In the genomic region with DNA sequence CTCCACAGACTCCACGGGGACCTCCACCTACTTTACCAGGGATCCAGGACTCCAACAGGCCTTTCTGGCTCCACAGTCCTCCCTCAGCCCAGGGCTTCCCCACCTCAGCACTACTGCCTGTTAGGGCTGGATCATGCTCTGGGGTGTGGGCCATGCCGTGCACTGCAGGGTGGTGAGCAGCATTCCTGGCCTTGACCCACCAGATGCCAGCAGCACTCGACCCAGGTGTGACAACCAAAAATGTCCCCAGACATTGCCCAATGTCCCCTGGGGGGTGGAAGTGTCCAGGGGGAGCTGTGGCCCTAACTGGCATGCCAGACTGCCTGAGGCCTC, we compare ENCODE assay signal across 1 cellular context.
TF ChIP-seq lines count a peak whose summit lies in the region.

No MANE protein-coding gene starts in this region.

TF ChIP-seq in HepG2, 621 proteins besides CTCF, POLR2A, EP300 and RAD21:
- TF ChIP-seq NFKB2 (CRISPR knock-in tag; IDR thresholded peaks at IDR 0.05; ENCODE audit: borderline replicate concordance) (no peak), ZNF256 (CRISPR knock-in tag; conservative IDR thresholded peaks at IDR 0.05) (no peak), KDM1A (CRISPR knock-in tag; IDR thresholded peaks at IDR 0.05) (no peak), THAP11 (CRISPR knock-in tag; IDR thresholded peaks at IDR 0.05) (no peak), ZNF121 (CRISPR knock-in tag; IDR thresholded peaks at IDR 0.05) (no peak), TARDBP (CRISPR knock-in tag; IDR thresholded peaks at IDR 0.05) (no peak), ZNF629 (CRISPR knock-in tag; conservative IDR thresholded peaks at IDR 0.05) (no peak), RNF2 (conservative IDR thresholded peaks at IDR 0.05; ENCODE audit: low read depth) (no peak), MATR3 (CRISPR knock-in tag; IDR thresholded peaks at IDR 0.05) (no peak), HNRNPLL (IDR thresholded peaks at IDR 0.05; ENCODE audit: low read depth, low read length, poor library complexity, severe bottlenecking) (no peak), MED1 (CRISPR knock-in tag; IDR thresholded peaks at IDR 0.05) (no peak), FOXO1 (CRISPR knock-in tag; IDR thresholded peaks at IDR 0.05) (no peak), ISX (CRISPR knock-in tag; conservative IDR thresholded peaks at IDR 0.05) (no peak), SMYD3 (CRISPR knock-in tag; IDR thresholded peaks at IDR 0.05) (no peak), RARA (CRISPR knock-in tag; IDR thresholded peaks at IDR 0.05) (no peak), PPARG (CRISPR knock-in tag; conservative IDR thresholded peaks at IDR 0.05) (no peak)
- TF ChIP-seq, protein P1, sequence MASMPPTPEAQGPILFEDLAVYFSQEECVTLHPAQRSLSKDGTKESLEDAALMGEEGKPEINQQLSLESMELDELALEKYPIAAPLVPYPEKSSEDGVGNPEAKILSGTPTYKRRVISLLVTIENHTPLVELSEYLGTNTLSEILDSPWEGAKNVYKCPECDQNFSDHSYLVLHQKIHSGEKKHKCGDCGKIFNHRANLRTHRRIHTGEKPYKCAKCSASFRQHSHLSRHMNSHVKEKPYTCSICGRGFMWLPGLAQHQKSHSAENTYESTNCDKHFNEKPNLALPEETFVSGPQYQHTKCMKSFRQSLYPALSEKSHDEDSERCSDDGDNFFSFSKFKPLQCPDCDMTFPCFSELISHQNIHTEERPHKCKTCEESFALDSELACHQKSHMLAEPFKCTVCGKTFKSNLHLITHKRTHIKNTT (CRISPR knock-in tag; IDR thresholded peaks at IDR 0.05): no peak
- TF ChIP-seq, protein P2, sequence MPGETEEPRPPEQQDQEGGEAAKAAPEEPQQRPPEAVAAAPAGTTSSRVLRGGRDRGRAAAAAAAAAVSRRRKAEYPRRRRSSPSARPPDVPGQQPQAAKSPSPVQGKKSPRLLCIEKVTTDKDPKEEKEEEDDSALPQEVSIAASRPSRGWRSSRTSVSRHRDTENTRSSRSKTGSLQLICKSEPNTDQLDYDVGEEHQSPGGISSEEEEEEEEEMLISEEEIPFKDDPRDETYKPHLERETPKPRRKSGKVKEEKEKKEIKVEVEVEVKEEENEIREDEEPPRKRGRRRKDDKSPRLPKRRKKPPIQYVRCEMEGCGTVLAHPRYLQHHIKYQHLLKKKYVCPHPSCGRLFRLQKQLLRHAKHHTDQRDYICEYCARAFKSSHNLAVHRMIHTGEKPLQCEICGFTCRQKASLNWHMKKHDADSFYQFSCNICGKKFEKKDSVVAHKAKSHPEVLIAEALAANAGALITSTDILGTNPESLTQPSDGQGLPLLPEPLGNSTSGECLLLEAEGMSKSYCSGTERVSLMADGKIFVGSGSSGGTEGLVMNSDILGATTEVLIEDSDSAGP (CRISPR knock-in tag; IDR thresholded peaks at IDR 0.05; ENCODE audit: borderline replicate concordance): no peak
- TF ChIP-seq, protein P3, sequence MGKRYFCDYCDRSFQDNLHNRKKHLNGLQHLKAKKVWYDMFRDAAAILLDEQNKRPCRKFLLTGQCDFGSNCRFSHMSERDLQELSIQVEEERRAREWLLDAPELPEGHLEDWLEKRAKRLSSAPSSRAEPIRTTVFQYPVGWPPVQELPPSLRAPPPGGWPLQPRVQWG (CRISPR knock-in tag; IDR thresholded peaks at IDR 0.05; ENCODE audit: borderline replicate concordance, low read depth): no peak
TF ChIP-seq in HepG2: peak in this region for 0.
